8 cellular contexts compared by ENCODE assay signal in the genomic region with DNA sequence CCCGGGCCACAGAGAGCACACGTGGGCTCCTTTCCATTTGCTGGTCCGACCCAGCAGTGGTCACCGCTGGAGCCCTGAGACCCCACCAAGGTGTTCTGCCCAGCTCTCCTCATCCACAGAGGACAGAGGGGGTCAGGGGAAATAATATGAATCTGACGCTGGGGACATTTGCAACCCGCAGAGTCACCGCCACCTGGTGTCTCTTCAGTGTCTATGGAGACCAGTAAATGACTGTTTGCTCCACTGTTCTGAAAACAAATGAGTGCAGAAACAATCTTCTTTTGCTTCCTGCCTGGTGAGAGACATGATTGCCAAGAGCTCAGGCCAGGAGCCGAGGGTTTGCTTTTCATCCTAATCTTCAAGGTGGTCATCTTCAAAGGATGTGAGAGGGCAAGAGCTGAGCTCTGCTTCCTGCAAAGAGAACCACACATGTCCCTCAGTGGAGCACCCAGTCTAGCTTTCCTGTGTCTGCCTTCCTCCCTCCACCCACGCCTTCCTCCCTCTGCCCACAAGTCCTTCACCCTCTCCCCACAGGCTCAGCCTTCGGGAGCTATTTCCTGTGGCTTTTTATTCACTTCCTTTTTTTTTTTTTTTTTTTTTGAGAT. TPM values are rescaled to one million over a fixed set of nuclear protein-coding genes. Genes with fewer than 3 reads are reported as not detected.
DNase-seq lines count a peak whose midpoint lies in the region; ATAC-seq and TF ChIP-seq lines count a peak whose summit lies in the region.

No MANE protein-coding gene starts in this region.

- POLR2A ChIA-PET in OCI-LY7 (lab: Charles Lee), result interaction anchor here (0.7 to 5.7 kb wide), 13 partner anchors 12 to 94 kb away, joined by 3 to 128 read pairs (median 5); no protein-coding TSS in a partner anchor

- CTCF ChIA-PET in OCI-LY7 (lab: Charles Lee; ENCODE audit: unreplicated experiment), result interaction anchor here (0.6 to 3.6 kb wide), 8 partner anchors 15 to 90 kb away, joined by 3 to 41 read pairs (median 6); partner anchors contain the start of gene SLC7A5

- H2AFZ ChIP-seq in ACC112 (ENCODE audit: low read length, unreplicated experiment), result peak overlapping the region; percentile 10
- H2AFZ ChIP-seq in OCI-LY7 (ENCODE audit: low read length), result peak overlapping the region; percentile 39; the same call in 1 of the 2 replicates

- DNase-seq in GM20000 (ENCODE audit: low spot score) (peak; percentile 60), OCI-LY7 (ENCODE audit: low spot score) (peak; percentile 79), lung microvascular endothelial cell (ENCODE audit: low read depth in 2 of 2) (peak; percentile 26 to 67), HuH-7 (ENCODE audit: low spot score) (no peak)
- peak; percentile 31 for DNase-seq in activated T-helper 9 cell treated with anti-CD3 and anti-CD28 coated beads, Interleukin-2, amount 50 U/mL, for 16 hours (ENCODE audit: low read depth)

- no peaks in the 10 kb centered on the region for H3K9me3 ChIP-seq in OCI-LY7 (ENCODE audit: low read length)

- no TSS peak for BruUV-seq in OCI-LY7 (replicated peaks; lab: Mats Ljungman, UMichigan)

- intact Hi-C loops in OCI-LY7 (cut with micrococcal nuclease; ENCODE audit: unreplicated experiment), result no loop called here

- ATAC-seq in GM21529 (IDR thresholded peaks at IDR 0.05; ENCODE audit: unreplicated experiment) (no peak), GM21515 (IDR thresholded peaks at IDR 0.05; ENCODE audit: unreplicated experiment) (no peak)

- no peaks in the 10 kb centered on the region for H4K20me1 ChIP-seq in OCI-LY7 (ENCODE audit: insufficient read depth, low read length)

- TF ChIP-seq CTCF in GM20000 (IDR thresholded peaks at IDR 0.05; ENCODE audit: extremely low read depth, missing control alignments) (no peak), OCI-LY7 (conservative IDR thresholded peaks at IDR 0.05; ENCODE audit: low read length) (peak; percentile 53; the same call in 1 of the 2 replicates)

- peak overlapping the region; percentile 59 for H3K4me2 ChIP-seq in OCI-LY7 (ENCODE audit: low read length)

- H3K4me1 ChIP-seq in ACC112 (ENCODE audit: control insufficient read depth, insufficient read depth, low read length, unreplicated experiment) (peaks cover 17% of the 10 kb centered on the region), OCI-LY7 (ENCODE audit: insufficient read depth, low read length, poor library complexity, severe bottlenecking) (peaks cover 73% of the 10 kb centered on the region)

- H3K27me3 ChIP-seq in ACC112 (ENCODE audit: insufficient read depth, low read length), result no peaks in the 10 kb centered on the region

- H3K79me2 ChIP-seq in ACC112 (ENCODE audit: control insufficient read depth, insufficient read depth, low read length, unreplicated experiment) (no peaks in the 10 kb centered on the region), OCI-LY7 (ENCODE audit: insufficient read depth, low read depth, low read length) (peaks cover 4% of the 10 kb centered on the region)

- H3K36me3 ChIP-seq in ACC112 (ENCODE audit: insufficient read depth, low read length) (no peaks in the 10 kb centered on the region), OCI-LY7 (ENCODE audit: insufficient read depth, low read length) (no peaks in the 10 kb centered on the region)

- H3K4me3 ChIP-seq in ACC112 (ENCODE audit: low read depth, low read length) (no peak overlapping the region), OCI-LY7 (ENCODE audit: low read depth, low read length, poor library complexity, severe bottlenecking) (peak overlapping the region; percentile 27)

- no peaks in the 10 kb centered on the region for H3K9me2 ChIP-seq in OCI-LY7 (ENCODE audit: insufficient read depth, low read length)

- H3K27ac ChIP-seq in ACC112 (ENCODE audit: low read depth, low read length), result no peak overlapping the region
- peak overlapping the region; percentile 98 for H3K27ac ChIP-seq in OCI-LY7 (ENCODE audit: low read depth, low read length, poor library complexity, severe bottlenecking)

RNA-seq across cellular contexts. Expression of gene KLHDC4, which starts 14.7 kb away (rescaled TPM):
- total RNA-seq in OCI-LY7 (2014; rRNA removed; shearing (Covaris generic)), result 146 and 147 TPM in 2 replicates
- total RNA-seq in OCI-LY7 (2022), result 213 and 233 TPM in 2 replicates
- total RNA-seq in lung microvascular endothelial cell, result 11.3 and 19.0 TPM in 2 replicates
